Comparison of ENCODE assay signal across 24 cellular contexts in genomic region chr2:42210203-42210602, GRCh38.
"Had no signal": no experiment of that assay in that cellular context is flagged by ENCODE, and none has a peak within 500 bp of the region (broad histone marks: within the 10 kb centered on the region; RNA-seq: fewer than 3 reads in every experiment).

No MANE protein-coding gene starts in this region.

- DNase-seq: activated CD8-positive, alpha-beta memory T cell treated with anti-CD3 and anti-CD28 coated beads, Interleukin-2, amount 10 ng/mL, durations not matched to agents 7 days and 5 days; activated CD8-positive, alpha-beta T cell treated with anti-CD3 and anti-CD28 coated beads, Interleukin-2, amount 10 ng/mL, durations not matched to agents 7 days and 5 days; activated effector memory CD4-positive, alpha-beta T cell treated with anti-CD3 and anti-CD28 coated beads, Interleukin-2, amount 50 U/mL, for 16 hours; activated naive CD4-positive, alpha-beta T cell treated with anti-CD3 and anti-CD28 coated beads, Interleukin-2, amount 10 ng/mL, durations not matched to agents 7 days and 5 days; central memory CD4-positive, alpha-beta T cell; foreskin keratinocyte; heart left ventricle; hypothalamus; immature natural killer cell; kidney; midbrain; natural killer cell; stimulated activated CD4-positive, alpha-beta T cell treated with anti-CD3 and anti-CD28 coated beads, Interleukin-12 subunit alpha, Interleukin-12 subunit beta, amount 100 ng/mL, for 4 hours; stimulated activated CD4-positive, alpha-beta T cell treated with anti-CD3 and anti-CD28 coated beads, Interleukin-4, amount 100 ng/mL, for 1 hour; stomach; SW 1271; T-helper 2 cell; thyroid gland; upper lobe of right lung had no signal

- H3K27ac ChIP-seq: breast epithelium, esophagus muscularis mucosa, foreskin keratinocyte, heart left ventricle, skin epidermis, stomach, thyroid gland, upper lobe of right lung had no signal

- ATAC-seq: activated CD8-positive, alpha-beta memory T cell treated with anti-CD3 and anti-CD28 coated beads, Interleukin-2, amount 10 ng/mL, durations not matched to agents 7 days and 5 days; activated CD8-positive, alpha-beta T cell treated with anti-CD3 and anti-CD28 coated beads, Interleukin-2, amount 10 ng/mL, durations not matched to agents 7 days and 5 days; foreskin keratinocyte; heart left ventricle; natural killer cell; sciatic nerve; upper lobe of right lung had no signal

- H3K4me3 Mint-ChIP-seq: activated CD8-positive, alpha-beta memory T cell treated with anti-CD3 and anti-CD28 coated beads, Interleukin-2, amount 10 ng/mL, durations not matched to agents 7 days and 5 days; activated CD8-positive, alpha-beta T cell treated with anti-CD3 and anti-CD28 coated beads, Interleukin-2, amount 10 ng/mL, durations not matched to agents 7 days and 5 days; activated naive CD4-positive, alpha-beta T cell treated with anti-CD3 and anti-CD28 coated beads, Interleukin-2, amount 10 ng/mL, durations not matched to agents 7 days and 5 days; dendritic cell treated with granulocyte-macrophage colony-stimulating factor and Interleukin-4, amounts not matched to agents 40 ng/mL and 50 ng/mL, for 4 days; immature natural killer cell; natural killer cell had no signal

- H3K36me3 ChIP-seq: breast epithelium, esophagus muscularis mucosa, heart left ventricle, stomach, thyroid gland, upper lobe of right lung had no signal

- H3K4me1 ChIP-seq: breast epithelium, foreskin keratinocyte, thyroid gland, upper lobe of right lung had no signal

- H3K4me3 ChIP-seq: breast epithelium, esophagus muscularis mucosa, heart left ventricle, skin epidermis, stomach, thyroid gland, upper lobe of right lung had no signal

- H3K27me3 Mint-ChIP-seq: activated CD8-positive, alpha-beta memory T cell treated with anti-CD3 and anti-CD28 coated beads, Interleukin-2, amount 10 ng/mL, durations not matched to agents 7 days and 5 days; activated naive CD4-positive, alpha-beta T cell treated with anti-CD3 and anti-CD28 coated beads, Interleukin-2, amount 10 ng/mL, durations not matched to agents 7 days and 5 days; dendritic cell treated with granulocyte-macrophage colony-stimulating factor and Interleukin-4, amounts not matched to agents 40 ng/mL and 50 ng/mL, for 4 days had no signal

- H3K27me3 ChIP-seq: breast epithelium, esophagus muscularis mucosa, foreskin keratinocyte, heart left ventricle, stomach, thyroid gland, upper lobe of right lung had no signal

- H3K9me3 ChIP-seq: breast epithelium, esophagus muscularis mucosa, heart left ventricle, stomach, thyroid gland, upper lobe of right lung had no signal

- H3K9me3 Mint-ChIP-seq: activated naive CD4-positive, alpha-beta T cell treated with anti-CD3 and anti-CD28 coated beads, Interleukin-2, amount 10 ng/mL, durations not matched to agents 7 days and 5 days; dendritic cell treated with granulocyte-macrophage colony-stimulating factor and Interleukin-4, amounts not matched to agents 40 ng/mL and 50 ng/mL, for 4 days; immature natural killer cell; natural killer cell had no signal

- H3K27ac Mint-ChIP-seq: activated CD8-positive, alpha-beta memory T cell treated with anti-CD3 and anti-CD28 coated beads, Interleukin-2, amount 10 ng/mL, durations not matched to agents 7 days and 5 days; activated CD8-positive, alpha-beta T cell treated with anti-CD3 and anti-CD28 coated beads, Interleukin-2, amount 10 ng/mL, durations not matched to agents 7 days and 5 days; activated naive CD4-positive, alpha-beta T cell treated with anti-CD3 and anti-CD28 coated beads, Interleukin-2, amount 10 ng/mL, durations not matched to agents 7 days and 5 days; dendritic cell treated with granulocyte-macrophage colony-stimulating factor and Interleukin-4, amounts not matched to agents 40 ng/mL and 50 ng/mL, for 4 days had no signal

- H3K36me3 Mint-ChIP-seq: natural killer cell had no signal

- FAIRE-seq: kidney had no signal
